In genomic region chr1:215406927-215407326, GRCh38 we compare ENCODE assay signal across 25 cellular contexts.
"Had no signal": no experiment of that assay in that cellular context is flagged by ENCODE, and none has a peak within 500 bp of the region (broad histone marks: within the 10 kb centered on the region; RNA-seq: fewer than 3 reads in every experiment).

No MANE protein-coding gene starts in this region.

- H3K27ac ChIP-seq: colonic mucosa, epithelial cell of prostate, esophagus squamous epithelium, gastroesophageal sphincter, hepatocyte, lower lobe of right lung had no signal

- ATAC-seq: effector memory CD8-positive, alpha-beta T cell; esophagus mucosa; gastroesophageal sphincter; heart left ventricle; left colon; left lobe of liver; left ventricle myocardium superior; lower lobe of right lung; mucosa of descending colon had no signal

- DNase-seq: cerebellar nuclear complex; colonic mucosa; cortex of kidney; effector CD8-positive, alpha-beta T cell; effector memory CD8-positive, alpha-beta T cell; endodermal cell; erythroblast; esophagus squamous epithelium; foreskin fibroblast; foreskin melanocyte; heart left ventricle; hypothalamus; immature natural killer cell; islet precursor cell; kidney; kidney glomerular epithelial cell; left colon; left ventricle myocardium superior; lower lobe of right lung; mucosa of descending colon had no signal

- H3K9me3 ChIP-seq: colonic mucosa, esophagus squamous epithelium, gastroesophageal sphincter, heart left ventricle, lower lobe of right lung, mucosa of descending colon had no signal

- H3K4me2 ChIP-seq: hepatocyte had no signal

- H2AFZ ChIP-seq: hepatocyte had no signal

- H3K36me3 ChIP-seq: colonic mucosa, esophagus squamous epithelium, gastroesophageal sphincter, heart left ventricle, lower lobe of right lung had no signal

- H3K4me1 ChIP-seq: colonic mucosa, esophagus squamous epithelium, gastroesophageal sphincter, heart left ventricle, lower lobe of right lung had no signal

- H3K27me3 ChIP-seq: colonic mucosa, esophagus squamous epithelium, gastroesophageal sphincter, heart left ventricle, hepatocyte had no signal

- H3K79me2 ChIP-seq: hepatocyte had no signal

- H3K4me3 ChIP-seq: colonic mucosa, esophagus squamous epithelium, gastroesophageal sphincter, heart left ventricle, hepatocyte, lower lobe of right lung, mucosa of descending colon had no signal
